In the genomic region with DNA sequence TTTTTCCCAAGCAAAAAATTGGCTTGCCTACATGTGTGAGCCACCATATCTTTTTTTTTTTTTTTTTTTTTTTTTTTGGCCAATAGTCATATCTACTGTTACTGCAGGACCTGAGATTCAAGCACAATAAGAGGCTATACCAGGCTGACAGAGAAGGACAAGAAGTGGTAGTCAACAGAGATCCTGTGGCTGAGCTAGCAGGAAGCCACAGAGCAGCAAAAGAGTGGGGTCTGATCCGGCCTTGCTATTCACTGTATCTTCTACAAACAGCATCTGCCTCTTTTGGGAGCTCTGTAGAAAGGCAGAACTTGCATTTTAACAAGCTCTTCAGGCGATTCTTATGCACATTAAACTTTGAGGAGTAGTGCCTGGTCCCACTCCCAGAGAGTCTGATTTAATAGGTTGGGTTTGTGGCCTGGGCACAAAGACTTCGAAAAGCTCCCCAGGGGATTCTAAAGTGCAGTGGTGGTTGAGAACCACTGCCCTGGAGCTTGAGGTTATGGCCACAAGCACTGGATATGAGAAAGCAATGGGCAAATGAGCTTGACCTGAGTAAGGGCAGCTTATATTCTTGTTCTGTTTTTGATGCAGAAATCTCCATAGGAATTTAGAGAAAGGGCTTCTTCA, we compare ENCODE assay signal across 9 cellular contexts.
A peak's percentile ranks its signal among the peaks of the same experiment; 100 is the strongest.
DNase-seq lines count a peak whose midpoint lies in the region; ATAC-seq lines count a peak whose summit lies in the region.
"Had no signal": no experiment of that assay in that cellular context is flagged by ENCODE, and none has a peak within 500 bp of the region (broad histone marks: within the 10 kb centered on the region; RNA-seq: fewer than 3 reads in every experiment).

No MANE protein-coding gene starts in this region.

- ATAC-seq in GM18861 (IDR thresholded peaks at IDR 0.05; ENCODE audit: unreplicated experiment) (peak; percentile 75), GM21723 (IDR thresholded peaks at IDR 0.05; ENCODE audit: unreplicated experiment) (peak; percentile 76), HG03521 (IDR thresholded peaks at IDR 0.05; ENCODE audit: unreplicated experiment) (peak; percentile 68), left ventricle myocardium superior (no peak)

- peak; percentile 79 for DNase-seq in myocyte (ENCODE audit: low read depth)
- DNase-seq in SKM-1 (lab: John Stamatoyannopoulos, UW; ENCODE audit: unreplicated experiment), result no peak
- DNase-seq in OCI-M2 (lab: John Stamatoyannopoulos, UW; ENCODE audit: unreplicated experiment), result no peak
- no peak for DNase-seq in hypothalamus (lab: John Stamatoyannopoulos, UW)
- no peak for DNase-seq in left ventricle myocardium superior
- DNase-seq: NCI-H1436 had no signal

- intact Hi-C loops in left ventricle myocardium superior (cut with micrococcal nuclease), result no loop called here
